ENCODE assay signal across 25 cellular contexts in genomic region chr20:58697201-58697866, GRCh38. TPM values are rescaled to one million over a fixed set of nuclear protein-coding genes. Genes with fewer than 3 reads are reported as not detected.
DNase-seq lines count a peak whose midpoint lies in the region; ATAC-seq and TF ChIP-seq lines count a peak whose summit lies in the region.
"Had no signal": no experiment of that assay in that cellular context is flagged by ENCODE, and none has a peak within 500 bp of the region (broad histone marks: within the 10 kb centered on the region; RNA-seq: fewer than 3 reads in every experiment).

No MANE protein-coding gene starts in this region.

- in situ Hi-C loops in HAP-1 (cut with MboI; ENCODE audit: low sequenced_read_pairs) = loop anchor here (25.0 kb wide), 1 partner anchor 460 kb away; the partner anchor contains the start of gene ANKRD60

- intact Hi-C loops in natural killer cell (cut with micrococcal nuclease) = loop anchor here (10.0 kb wide), 1 partner anchor 463 kb away; no protein-coding TSS in a partner anchor
- intact Hi-C loops in activated T-helper 1 cell treated with anti-CD3 and anti-CD28 coated beads, Interleukin-12 subunit alpha, Interleukin-12 subunit beta, Interleukin-2, Interleukin-4 antibody, amounts not matched to agents 30 ng/mL and 10 ng/mL and 1 ng/mL, durations not matched to agents 14 hours and 24 hours and 36 hours (cut with micrococcal nuclease) = no loop called here

- H3K4me1 ChIP-seq in HAP-1 = peaks cover 9% of the 10 kb centered on the region

- H3K36me3 Mint-ChIP-seq in natural killer cell = no peaks in the 10 kb centered on the region
- H3K36me3 Mint-ChIP-seq in natural killer cell treated with Interleukin-12 subunit alpha and Interleukin-12 subunit beta and Interleukin-15 and Interleukin-18, amount 100 ng/mL, for 72 hours = no peaks in the 10 kb centered on the region
- H3K36me3 Mint-ChIP-seq in activated T-helper 1 cell treated with anti-CD3 and anti-CD28 coated beads, Interleukin-12 subunit alpha, Interleukin-12 subunit beta, Interleukin-2, Interleukin-4 antibody, amounts not matched to agents 30 ng/mL and 10 ng/mL and 1 ng/mL, durations not matched to agents 14 hours and 24 hours and 36 hours (ENCODE audit: low read depth) = peaks cover 8% of the 10 kb centered on the region

- H3K9me3 Mint-ChIP-seq in natural killer cell = no peaks in the 10 kb centered on the region
- no peaks in the 10 kb centered on the region for H3K9me3 Mint-ChIP-seq in natural killer cell treated with Interleukin-12 subunit alpha and Interleukin-12 subunit beta and Interleukin-15 and Interleukin-18, amount 100 ng/mL, for 72 hours
- no peaks in the 10 kb centered on the region for H3K9me3 Mint-ChIP-seq in activated T-helper 1 cell treated with anti-CD3 and anti-CD28 coated beads, Interleukin-12 subunit alpha, Interleukin-12 subunit beta, Interleukin-2, Interleukin-4 antibody, amounts not matched to agents 30 ng/mL and 10 ng/mL and 1 ng/mL, durations not matched to agents 14 hours and 24 hours and 36 hours
- H3K9me3 Mint-ChIP-seq: CD4-positive, alpha-beta T cell; HFFc6; immature natural killer cell; nephron progenitor cell; stimulated activated naive CD8-positive, alpha-beta T cell treated with anti-CD3 and anti-CD28 coated beads, Interleukin-15, amount 100 ng/mL, for 72 hours had no signal

- peaks cover 16 to 25% of the 10 kb centered on the region in 2 donors for H3K4me1 Mint-ChIP-seq in natural killer cell
- H3K4me1 Mint-ChIP-seq in natural killer cell treated with Interleukin-12 subunit alpha and Interleukin-12 subunit beta and Interleukin-15 and Interleukin-18, amount 100 ng/mL, for 72 hours (ENCODE audit: low read depth in 2 of 2) = peaks cover 8 to 18% of the 10 kb centered on the region in 2 donors
- no peaks in the 10 kb centered on the region for H3K4me1 Mint-ChIP-seq in activated T-helper 1 cell treated with anti-CD3 and anti-CD28 coated beads, Interleukin-12 subunit alpha, Interleukin-12 subunit beta, Interleukin-2, Interleukin-4 antibody, amounts not matched to agents 30 ng/mL and 10 ng/mL and 1 ng/mL, durations not matched to agents 14 hours and 24 hours and 36 hours (ENCODE audit: low read depth)

- no peak overlapping the region for H3K27ac Mint-ChIP-seq in natural killer cell
- no peak overlapping the region for H3K27ac Mint-ChIP-seq in natural killer cell treated with Interleukin-12 subunit alpha and Interleukin-12 subunit beta and Interleukin-15 and Interleukin-18, amount 100 ng/mL, for 72 hours
- peak overlapping the region; percentile 32 for H3K27ac Mint-ChIP-seq in activated T-helper 1 cell treated with anti-CD3 and anti-CD28 coated beads, Interleukin-12 subunit alpha, Interleukin-12 subunit beta, Interleukin-2, Interleukin-4 antibody, amounts not matched to agents 30 ng/mL and 10 ng/mL and 1 ng/mL, durations not matched to agents 14 hours and 24 hours and 36 hours
- H3K27ac Mint-ChIP-seq: HFFc6, nephron progenitor cell had no signal

- no peak overlapping the region for H3K4me3 Mint-ChIP-seq in natural killer cell
- H3K4me3 Mint-ChIP-seq in natural killer cell treated with Interleukin-12 subunit alpha and Interleukin-12 subunit beta and Interleukin-15 and Interleukin-18, amount 100 ng/mL, for 72 hours = no peak overlapping the region
- H3K4me3 Mint-ChIP-seq in activated T-helper 1 cell treated with anti-CD3 and anti-CD28 coated beads, Interleukin-12 subunit alpha, Interleukin-12 subunit beta, Interleukin-2, Interleukin-4 antibody, amounts not matched to agents 30 ng/mL and 10 ng/mL and 1 ng/mL, durations not matched to agents 14 hours and 24 hours and 36 hours = peak overlapping the region; percentile 21
- H3K4me3 Mint-ChIP-seq: CD4-positive, alpha-beta T cell; HFFc6; immature natural killer cell; nephron progenitor cell; stimulated activated naive CD8-positive, alpha-beta T cell treated with anti-CD3 and anti-CD28 coated beads, Interleukin-15, amount 100 ng/mL, for 72 hours had no signal

- no peaks in the 10 kb centered on the region for H3K9me3 ChIP-seq in HAP-1
- H3K9me3 ChIP-seq: esophagus squamous epithelium, gastrocnemius medialis, right lobe of liver, SK-N-SH, thyroid gland had no signal

- ATAC-seq in natural killer cell = no peak
- no peak for ATAC-seq in natural killer cell treated with Interleukin-12 subunit alpha and Interleukin-12 subunit beta and Interleukin-15 and Interleukin-18, amount 100 ng/mL, for 72 hours
- ATAC-seq in esophagus mucosa = no peak
- ATAC-seq in HG03135 (IDR thresholded peaks at IDR 0.05; ENCODE audit: unreplicated experiment) = no peak
- ATAC-seq: gastrocnemius medialis; right lobe of liver; stimulated activated naive CD8-positive, alpha-beta T cell treated with anti-CD3 and anti-CD28 coated beads, Interleukin-15, amount 100 ng/mL, for 72 hours had no signal

- no peaks in the 10 kb centered on the region for H3K27me3 ChIP-seq in HAP-1 (ENCODE audit: low read depth)
- H3K27me3 ChIP-seq: brain microvascular endothelial cell, esophagus squamous epithelium, gastrocnemius medialis, hepatocyte, right lobe of liver, thyroid gland had no signal

- peaks cover 18% of the 10 kb centered on the region for H3K36me3 ChIP-seq in HAP-1 (replicated peaks)

- no peaks in the 10 kb centered on the region for H3K27me3 Mint-ChIP-seq in natural killer cell (ENCODE audit: low read depth in 2 of 2)
- H3K27me3 Mint-ChIP-seq in natural killer cell treated with Interleukin-12 subunit alpha and Interleukin-12 subunit beta and Interleukin-15 and Interleukin-18, amount 100 ng/mL, for 72 hours = no peaks in the 10 kb centered on the region
- no peaks in the 10 kb centered on the region for H3K27me3 Mint-ChIP-seq in activated T-helper 1 cell treated with anti-CD3 and anti-CD28 coated beads, Interleukin-12 subunit alpha, Interleukin-12 subunit beta, Interleukin-2, Interleukin-4 antibody, amounts not matched to agents 30 ng/mL and 10 ng/mL and 1 ng/mL, durations not matched to agents 14 hours and 24 hours and 36 hours (ENCODE audit: insufficient read depth)
- H3K27me3 Mint-ChIP-seq: CD4-positive, alpha-beta T cell; stimulated activated naive CD8-positive, alpha-beta T cell treated with anti-CD3 and anti-CD28 coated beads, Interleukin-15, amount 100 ng/mL, for 72 hours had no signal

- peak; percentile 8 for DNase-seq in natural killer cell
- DNase-seq in natural killer cell treated with Interleukin-12 subunit alpha and Interleukin-12 subunit beta and Interleukin-15 and Interleukin-18, amount 100 ng/mL, for 72 hours (ENCODE audit: low spot score) = no peak
- no peak for DNase-seq in activated T-helper 1 cell treated with anti-CD3 and anti-CD28 coated beads, Interleukin-12 subunit alpha, Interleukin-12 subunit beta, Interleukin-2, Interleukin-4 antibody, amounts not matched to agents 30 ng/mL and 10 ng/mL and 1 ng/mL, durations not matched to agents 14 hours and 24 hours and 36 hours (ENCODE audit: low spot score)
- peak; percentile 74 for DNase-seq in mesenteric fat pad (ENCODE audit: low spot score)
- DNase-seq in HAP-1 (ENCODE audit: low spot score in 2 of 2) = no peak
- DNase-seq: activated CD4-positive, alpha-beta T cell treated with anti-CD3 and anti-CD28 coated beads, Interleukin-2, amount 50 U/mL, for 1 hour; activated effector memory CD4-positive, alpha-beta T cell treated with Interleukin-2 at 50 U/mL for 16 hours; brain microvascular endothelial cell; CD4-positive, alpha-beta T cell; effector memory CD4-positive, alpha-beta T cell; esophagus squamous epithelium; HFFc6; immature natural killer cell; NCI-H146; NCI-H526 treated with DMSO at 0.1 percent for 48 hours; nephron progenitor cell; SK-N-SH; stimulated activated naive CD8-positive, alpha-beta T cell treated with anti-CD3 and anti-CD28 coated beads, Interleukin-15, amount 100 ng/mL, for 72 hours; T-helper 2 cell; thyroid gland had no signal

- no peak overlapping the region for H3K4me3 ChIP-seq in HAP-1
- H3K4me3 ChIP-seq: esophagus squamous epithelium, gastrocnemius medialis, hepatocyte, right lobe of liver, thyroid gland had no signal

- TF ChIP-seq CTCF in natural killer cell (IDR thresholded peaks at IDR 0.05) = no peak

RNA-seq across cellular contexts. Expression of gene NPEPL1, which starts 4.7 kb away (rescaled TPM):
- total RNA-seq in natural killer cell (10 to 100 TPM; 66.0 to 83.7 (median 68.4) TPM), mesenteric fat pad (42.3 TPM), esophagus mucosa (21.9 TPM)
- 10 to 100 TPM; 23.6 to 30.4 TPM for total RNA-seq in natural killer cell treated with Interleukin-12 subunit alpha and Interleukin-12 subunit beta and Interleukin-15 and Interleukin-18, amount 100 ng/mL, for 72 hours
- 20.6 and 22.9 TPM in 2 replicates for total RNA-seq in activated T-helper 1 cell treated with anti-CD3 and anti-CD28 coated beads, Interleukin-12 subunit alpha, Interleukin-12 subunit beta, Interleukin-2, Interleukin-4 antibody, amounts not matched to agents 30 ng/mL and 10 ng/mL and 1 ng/mL, durations not matched to agents 14 hours and 24 hours and 36 hours

RNA-seq across cellular contexts. Expression of gene STX16, which starts 46.3 kb away (rescaled TPM):
- total RNA-seq in natural killer cell (100 to 1,000 TPM; 136 to 146 (median 143) TPM), mesenteric fat pad (44.9 TPM), esophagus mucosa (27.0 TPM)
- total RNA-seq in natural killer cell treated with Interleukin-12 subunit alpha and Interleukin-12 subunit beta and Interleukin-15 and Interleukin-18, amount 100 ng/mL, for 72 hours = 10 to 100 TPM; 92.4 to 92.8 TPM
- total RNA-seq in activated T-helper 1 cell treated with anti-CD3 and anti-CD28 coated beads, Interleukin-12 subunit alpha, Interleukin-12 subunit beta, Interleukin-2, Interleukin-4 antibody, amounts not matched to agents 30 ng/mL and 10 ng/mL and 1 ng/mL, durations not matched to agents 14 hours and 24 hours and 36 hours = 99.9 and 102 TPM in 2 replicates

Comparison
In these comparisons a context has a peak if more than half of its experiments do, and no peak if none do; other contexts are left out.
1. DNase-seq: peak in natural killer cell (single experiment) and mesenteric fat pad (single experiment); none in natural killer cell treated with Interleukin-12 subunit alpha and Interleukin-12 subunit beta and Interleukin-15 and Interleukin-18, amount 100 ng/mL, for 72 hours (single experiment), activated T-helper 1 cell treated with anti-CD3 and anti-CD28 coated beads, Interleukin-12 subunit alpha, Interleukin-12 subunit beta, Interleukin-2, Interleukin-4 antibody, amounts not matched to agents 30 ng/mL and 10 ng/mL and 1 ng/mL, durations not matched to agents 14 hours and 24 hours and 36 hours (single experiment) and HAP-1 (0 of 2).